In genomic region chr11:120594746-120595145, GRCh38 we compare ENCODE assay signal across 21 cellular contexts.
"Had no signal": no experiment of that assay in that cellular context is flagged by ENCODE, and none has a peak within 500 bp of the region (broad histone marks: within the 10 kb centered on the region; RNA-seq: fewer than 3 reads in every experiment).

No MANE protein-coding gene starts in this region.

- H3K9me3 ChIP-seq: neutrophil, ovary, suprapubic skin, thyroid gland, uterus had no signal

- H3K4me3 ChIP-seq: dorsolateral prefrontal cortex, hepatocyte, ovary, smooth muscle cell, suprapubic skin, thyroid gland, uterus had no signal

- H3K36me3 ChIP-seq: neutrophil, ovary, suprapubic skin, thyroid gland, uterus had no signal

- H3K27ac ChIP-seq: dorsolateral prefrontal cortex, hepatocyte, neutrophil, ovary, suprapubic skin, thyroid gland, uterus had no signal

- H3K4me1 ChIP-seq: suprapubic skin, uterus had no signal

- H2AFZ ChIP-seq: hepatocyte had no signal

- H3K79me2 ChIP-seq: hepatocyte had no signal

- ATAC-seq: naive thymus-derived CD4-positive, alpha-beta T cell; right cardiac atrium; stimulated activated effector memory CD8-positive, alpha-beta T cell treated with anti-CD3 and anti-CD28 coated beads, Interleukin-12 subunit alpha, Interleukin-12 subunit beta, amount 100 ng/mL, for 72 hours; stimulated activated naive CD8-positive, alpha-beta T cell treated with anti-CD3 and anti-CD28 coated beads, Interleukin-15, Interleukin-2, amounts not matched to agents 100 U/mL and 50 U/mL, for 24 hours had no signal

- H3K27me3 ChIP-seq: dorsolateral prefrontal cortex, hepatocyte, ovary, thyroid gland, uterus had no signal

- H3K4me2 ChIP-seq: hepatocyte, smooth muscle cell had no signal

- DNase-seq: cortex of kidney; effector CD8-positive, alpha-beta T cell; foreskin melanocyte; head of caudate nucleus; kidney glomerular epithelial cell; mammary epithelial cell; naive thymus-derived CD4-positive, alpha-beta T cell; nephron progenitor cell; right cardiac atrium; stimulated activated CD4-positive, alpha-beta T cell treated with anti-CD3 and anti-CD28 coated beads, Interleukin-4, amount 100 ng/mL, for 1 hour; stimulated activated CD8-positive, alpha-beta memory T cell treated with anti-CD3 and anti-CD28 coated beads, Interleukin-4, amount 100 ng/mL, for 48 hours; stimulated activated naive CD8-positive, alpha-beta T cell treated with anti-CD3 and anti-CD28 coated beads, Interleukin-15, Interleukin-2, amounts not matched to agents 100 U/mL and 50 U/mL, for 24 hours; thyroid gland; uterus had no signal
